11 cellular contexts compared by ENCODE assay signal in genomic region chr12:6627598-6627997, GRCh38. TPM values are rescaled to one million over a fixed set of nuclear protein-coding genes. Genes with fewer than 3 reads are reported as not detected.
DNase-seq lines count a peak whose midpoint lies in the region; ATAC-seq and TF ChIP-seq lines count a peak whose summit lies in the region.
"Had no signal": no experiment of that assay in that cellular context is flagged by ENCODE, and none has a peak within 500 bp of the region (broad histone marks: within the 10 kb centered on the region; RNA-seq: fewer than 3 reads in every experiment).

No MANE protein-coding gene starts in this region.

- H3K27ac Mint-ChIP-seq in activated naive CD8-positive, alpha-beta T cell treated with anti-CD3 and anti-CD28 coated beads for 36 hours = peak overlapping the region; percentile 84
- H3K27ac Mint-ChIP-seq in CD14-positive monocyte = peak overlapping the region in 1 of 7 donors; percentile 37

- in situ Hi-C loops in Panc1 (cut with HindIII; ENCODE audit: low pct_unique_long_range_greater_than_20kb, low sequenced_read_pairs) = no loop called here

- peak; percentile 45 for DNase-seq in stimulated activated CD4-positive, alpha-beta T cell treated with anti-CD3 and anti-CD28 coated beads, Interleukin-4, amount 100 ng/mL, for 24 hours
- no peak for DNase-seq in stimulated activated CD4-positive, alpha-beta T cell treated with anti-CD3 and anti-CD28 coated beads, Interleukin-2, amount 100 ng/mL, for 48 hours
- DNase-seq in Panc1 (ENCODE audit: low read depth, low spot score) (no peak), testis (no peak), CD14-positive monocyte (ENCODE audit: low spot score) (no peak)
- no peak for DNase-seq in activated naive CD8-positive, alpha-beta T cell treated with anti-CD3 and anti-CD28 coated beads for 36 hours
- no peak for DNase-seq in stimulated activated CD4-positive, alpha-beta T cell treated with anti-CD3 and anti-CD28 coated beads, Interleukin-2, amount 100 ng/mL, for 24 hours
- DNase-seq: NCI-H526 treated with DMSO at 0.1 percent for 48 hours had no signal

- H3K36me3 ChIP-seq in Panc1 (ENCODE audit: control insufficient read depth, insufficient read depth, low read length) (no peaks in the 10 kb centered on the region), testis (ENCODE audit: low read depth, missing control alignments) (no peaks in the 10 kb centered on the region)

- H3K27me3 ChIP-seq in Panc1 (ENCODE audit: control insufficient read depth, insufficient read depth, low read length) (no peaks in the 10 kb centered on the region), testis (no peaks in the 10 kb centered on the region)

- TF ChIP-seq CTCF in Panc1 (IDR thresholded peaks at IDR 0.05) (no peak), testis (IDR thresholded peaks at IDR 0.05) (no peak), CD14-positive monocyte (IDR thresholded peaks at IDR 0.05) (no peak)

- no peak overlapping the region for H3K27ac ChIP-seq in Panc1 (ENCODE audit: low read length)
- no peak overlapping the region for H3K27ac ChIP-seq in testis

- intact Hi-C loops in Panc1 (cut with micrococcal nuclease; ENCODE audit: unreplicated experiment) (no loop called here), testis (cut with DNase I; ENCODE audit: low total_unique reads) (no loop called here), CD14-positive monocyte (cut with micrococcal nuclease) (no loop called here)

- H3K9me3 ChIP-seq in Panc1 (ENCODE audit: control insufficient read depth, insufficient read depth, low read depth, low read length) = no peaks in the 10 kb centered on the region
- no peaks in the 10 kb centered on the region for H3K9me3 ChIP-seq in testis

- no peaks in the 10 kb centered on the region for H3K9me3 Mint-ChIP-seq in activated naive CD8-positive, alpha-beta T cell treated with anti-CD3 and anti-CD28 coated beads for 36 hours
- H3K9me3 Mint-ChIP-seq in CD14-positive monocyte = peaks cover 0 to 2% (median 0%) of the 10 kb centered on the region in 7 donors

- peaks cover 3% of the 10 kb centered on the region for H3K36me3 Mint-ChIP-seq in activated naive CD8-positive, alpha-beta T cell treated with anti-CD3 and anti-CD28 coated beads for 36 hours
- H3K36me3 Mint-ChIP-seq in CD14-positive monocyte = no peaks in the 10 kb centered on the region

- H3K4me1 Mint-ChIP-seq in activated naive CD8-positive, alpha-beta T cell treated with anti-CD3 and anti-CD28 coated beads for 36 hours = peaks cover 48% of the 10 kb centered on the region
- H3K4me1 Mint-ChIP-seq in CD14-positive monocyte = peaks cover 27% of the 10 kb centered on the region

- H3K4me3 Mint-ChIP-seq in activated naive CD8-positive, alpha-beta T cell treated with anti-CD3 and anti-CD28 coated beads for 36 hours = peak overlapping the region; percentile 71
- peak overlapping the region in 1 of 2 donors; percentile 24 for H3K4me3 Mint-ChIP-seq in CD14-positive monocyte

- H3K27me3 Mint-ChIP-seq in activated naive CD8-positive, alpha-beta T cell treated with anti-CD3 and anti-CD28 coated beads for 36 hours = no peaks in the 10 kb centered on the region
- peaks cover 1 to 7% (median 2%) of the 10 kb centered on the region in 3 donors for H3K27me3 Mint-ChIP-seq in CD14-positive monocyte (ENCODE audit: low read depth in 3 of 3)

- POLR2A ChIA-PET in Panc1 (lab: Charles Lee) = interaction anchor here (0.6 kb wide), 2 partner anchors 14 to 548 kb away, joined by 4 to 15 read pairs; no protein-coding TSS in a partner anchor

- H3K4me3 ChIP-seq in Panc1 (ENCODE audit: low read depth in 2 of 2, low read length in 2 of 2) (peak overlapping the region; percentile 24 to 46; a peak in 3 of 4 replicates), testis (no peak overlapping the region)
- H3K4me3 ChIP-seq: skin epidermis had no signal

- CTCF ChIA-PET in Panc1 (lab: Charles Lee) = no interaction called here

- no peak for TF ChIP-seq POLR2A in testis (IDR thresholded peaks at IDR 0.05)

- ATAC-seq in Panc1 = peak; percentile 81
- ATAC-seq in HG03469 (IDR thresholded peaks at IDR 0.05; ENCODE audit: unreplicated experiment) = no peak

- no TSS peak for BruUV-seq in Panc1 (replicated peaks; lab: Mats Ljungman, UMichigan)

- H3K4me1 ChIP-seq in Panc1 (ENCODE audit: control insufficient read depth, insufficient read depth, low read length) (no peaks in the 10 kb centered on the region), testis (peaks cover 6% of the 10 kb centered on the region)

- WGBS in testis, 2 donors = 60 to 70% methylated on average over 7 of the region's 7 CpGs

RNA-seq across cellular contexts. Expression of gene LPAR5, which starts 8.2 kb away (rescaled TPM):
- not detected for total RNA-seq in Panc1 (2021; ENCODE audit: unreplicated experiment)
- not detected for polyA plus RNA-seq in Panc1 (2012; ENCODE audit: insufficient read length)
- 1 to 10 TPM; 7.3 to 7.9 TPM for total RNA-seq in activated naive CD8-positive, alpha-beta T cell treated with anti-CD3 and anti-CD28 coated beads for 36 hours
- 1 to 10 TPM; 1.5 to 2.4 TPM for total RNA-seq in testis
- polyA plus RNA-seq in testis (ENCODE audit: insufficient read depth, low read depth, low replicate concordance) = 3.1 TPM
- under 1 TPM; 0.14 to 0.18 TPM for polyA plus RNA-seq in CD14-positive monocyte

RNA-seq across cellular contexts. Expression of gene ACRBP, which starts 19.6 kb away (rescaled TPM):
- 0.54 TPM for total RNA-seq in Panc1 (2021; ENCODE audit: unreplicated experiment)
- polyA plus RNA-seq in Panc1 (2012; ENCODE audit: insufficient read length) = 0.71 TPM
- 1 to 10 TPM in 1 of 2 experiments, under 1 TPM in 1; 0.86 to 1.2 TPM for total RNA-seq in activated naive CD8-positive, alpha-beta T cell treated with anti-CD3 and anti-CD28 coated beads for 36 hours
- 100 to 1,000 TPM; 172 to 241 TPM for total RNA-seq in testis
- 715 TPM for polyA plus RNA-seq in testis (ENCODE audit: insufficient read depth, low read depth, low replicate concordance)
- 10 to 100 TPM; 10.2 to 10.3 TPM for polyA plus RNA-seq in CD14-positive monocyte
- total RNA-seq: HT1080 had no signal

RNA-seq across cellular contexts. Expression of gene CHD4, which starts 20.4 kb away (rescaled TPM):
- total RNA-seq in Panc1 (2021; ENCODE audit: unreplicated experiment) (123 TPM), testis (100 to 1,000 TPM; 314 to 328 TPM)
- 72.8 TPM for polyA plus RNA-seq in Panc1 (2012; ENCODE audit: insufficient read length)
- total RNA-seq in activated naive CD8-positive, alpha-beta T cell treated with anti-CD3 and anti-CD28 coated beads for 36 hours = 100 to 1,000 TPM; 262 to 293 TPM
- polyA plus RNA-seq in testis (ENCODE audit: insufficient read depth, low read depth, low replicate concordance) (160 TPM), CD14-positive monocyte (10 to 100 TPM in 1 of 2 donors, 1 to 10 TPM in 1; 9.9 to 16.2 TPM)

RNA-seq across cellular contexts. Expression of gene ING4, which starts 35.3 kb away (rescaled TPM):
- total RNA-seq in Panc1 (2021; ENCODE audit: unreplicated experiment) = 11.4 TPM
- 17.2 TPM for polyA plus RNA-seq in Panc1 (2012; ENCODE audit: insufficient read length)
- total RNA-seq in activated naive CD8-positive, alpha-beta T cell treated with anti-CD3 and anti-CD28 coated beads for 36 hours = 10 to 100 TPM; 10.9 to 11.1 TPM
- 10 to 100 TPM; 58.3 to 63.0 TPM for total RNA-seq in testis
- polyA plus RNA-seq in testis (ENCODE audit: insufficient read depth, low read depth, low replicate concordance) = 48.1 TPM
- polyA plus RNA-seq in CD14-positive monocyte = 10 to 100 TPM; 62.2 to 64.0 TPM

RNA-seq across cellular contexts. Expression of gene NOP2, which starts 59.5 kb away (rescaled TPM):
- total RNA-seq in Panc1 (2021; ENCODE audit: unreplicated experiment) (90.3 TPM), testis (10 to 100 TPM; 51.8 to 60.3 TPM)
- polyA plus RNA-seq in Panc1 (2012; ENCODE audit: insufficient read length) = 61.6 TPM
- 100 to 1,000 TPM; 151 to 153 TPM for total RNA-seq in activated naive CD8-positive, alpha-beta T cell treated with anti-CD3 and anti-CD28 coated beads for 36 hours
- polyA plus RNA-seq in testis (ENCODE audit: insufficient read depth, low read depth, low replicate concordance) (38.6 TPM), CD14-positive monocyte (1 to 10 TPM; 3.9 to 5.7 TPM)

Comparison
In these comparisons a context has a peak if more than half of its experiments do, and no peak if none do; other contexts are left out.
1. H3K4me3 ChIP-seq: peak in Panc1 (2 of 2); none in testis (0 of 2).
2. RNA of gene ACRBP, which starts 19.6 kb away (total RNA-seq): 172 to 241 TPM in testis; 0.86 to 1.2 TPM in activated naive CD8-positive, alpha-beta T cell treated with anti-CD3 and anti-CD28 coated beads for 36 hours and 0.54 TPM in Panc1 (single experiment); every median in the first group is over 10 times any median in the second.